ENCODE assay signal across 25 cellular contexts in genomic region chr17:34098712-34099111, GRCh38.
"Had no signal": no experiment of that assay in that cellular context is flagged by ENCODE, and none has a peak within 500 bp of the region (broad histone marks: within the 10 kb centered on the region; RNA-seq: fewer than 3 reads in every experiment).

No MANE protein-coding gene starts in this region.

- H3K4me3 ChIP-seq: heart right ventricle, lower lobe of right lung, mucosa of descending colon, neural progenitor cell, smooth muscle cell, testis, uterus had no signal

- H3K27me3 ChIP-seq: neural progenitor cell, testis, uterus had no signal

- H3K4me1 ChIP-seq: heart right ventricle, lower lobe of right lung, neural progenitor cell, testis, uterus had no signal

- FAIRE-seq: kidney had no signal

- H3K36me3 ChIP-seq: heart right ventricle, lower lobe of right lung, neural progenitor cell, uterus, WERI-Rb-1 had no signal

- DNase-seq: activated CD4-positive, alpha-beta T cell treated with anti-CD3 and anti-CD28 coated beads, Interleukin-2, amount 50 U/mL, for 1 hour; activated CD4-positive, CD25-positive, alpha-beta regulatory T cell treated with anti-CD3 and anti-CD28 coated beads, Interleukin-2, amount 50 U/mL, for 72 hours; activated CD8-positive, alpha-beta T cell treated with anti-CD3 and anti-CD28 coated beads, Interleukin-2, amount 10 ng/mL, durations not matched to agents 7 days and 5 days; activated T-cell treated with anti-CD3 and anti-CD28 coated beads, Interleukin-2, amount 50 U/mL, for 24 hours; aorta; central memory CD4-positive, alpha-beta T cell; effector memory CD8-positive, alpha-beta T cell; heart right ventricle; kidney; lower lobe of right lung; mesendoderm; mucosa of descending colon; posterior cingulate gyrus; stimulated activated CD4-positive, alpha-beta T cell treated with anti-CD3 and anti-CD28 coated beads, Interleukin-15, amount 100 ng/mL, for 24 hours; stimulated activated CD8-positive, alpha-beta memory T cell treated with anti-CD3 and anti-CD28 coated beads, Interleukin-4, amount 100 ng/mL, for 48 hours; stimulated activated naive CD4-positive, alpha-beta T cell; testis; uterus; WERI-Rb-1 had no signal

- H3K9me3 ChIP-seq: heart right ventricle, lower lobe of right lung, mucosa of descending colon, testis, uterus had no signal

- ATAC-seq: activated CD8-positive, alpha-beta T cell treated with anti-CD3 and anti-CD28 coated beads, Interleukin-2, amount 10 ng/mL, durations not matched to agents 7 days and 5 days; activated naive CD4-positive, alpha-beta T cell treated with anti-CD3 and anti-CD28 coated beads, Interleukin-2, amount 50 U/mL, for 72 hours; activated T-helper 17 cell treated with anti-CD3 and anti-CD28 coated beads, Interleukin-2, amount 50 U/mL, for 72 hours; effector memory CD8-positive, alpha-beta T cell; heart right ventricle; left lobe of liver; lower lobe of right lung; mucosa of descending colon; sciatic nerve had no signal

- H3K27ac ChIP-seq: heart right ventricle, lower lobe of right lung, neural progenitor cell, testis, uterus, WERI-Rb-1 had no signal
